ENCODE assay signal across 14 cellular contexts in the genomic region with DNA sequence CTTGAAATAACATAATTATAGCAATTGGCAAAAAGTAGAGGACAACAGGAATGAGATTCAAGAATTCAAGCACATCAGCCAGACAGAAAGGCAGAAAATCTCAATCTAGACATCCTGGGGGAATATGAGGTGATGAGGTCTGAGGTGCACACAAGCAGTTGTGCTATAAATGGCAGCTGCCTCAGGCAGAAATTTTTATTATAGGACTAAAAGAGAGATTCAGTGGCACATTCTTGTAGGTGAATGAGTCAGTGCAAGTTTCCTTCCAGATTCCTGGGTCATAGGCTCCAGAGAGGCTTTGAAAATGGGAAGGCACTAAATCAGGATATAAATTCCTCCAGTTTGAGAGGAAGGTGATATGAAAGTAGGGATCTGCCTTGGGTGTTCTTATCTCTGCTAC.
DNase-seq lines count a peak whose midpoint lies in the region; TF ChIP-seq lines count a peak whose summit lies in the region.
"Had no signal": no experiment of that assay in that cellular context is flagged by ENCODE, and none has a peak within 500 bp of the region (broad histone marks: within the 10 kb centered on the region; RNA-seq: fewer than 3 reads in every experiment).

No MANE protein-coding gene starts in this region.

- H2BK5ac ChIP-seq in mesendoderm (ENCODE audit: low read length): no peak overlapping the region

- no peak overlapping the region for H4K5ac ChIP-seq in mesendoderm (ENCODE audit: low read length)

- TF ChIP-seq CTCF in epithelial cell of esophagus (IDR thresholded peaks at IDR 0.05; ENCODE audit: insufficient read depth, low read depth, low read length, missing control alignments): no peak

- H2BK15ac ChIP-seq in mesendoderm (replicated peaks; ENCODE audit: low read depth): no peak overlapping the region

- H3K4me3 ChIP-seq in epithelial cell of esophagus (ENCODE audit: low read length) (no peak overlapping the region), mesendoderm (ENCODE audit: low read length) (no peak overlapping the region)
- H3K4me3 ChIP-seq: GM12878, GM23248 had no signal

- no peaks in the 10 kb centered on the region for H3K36me3 ChIP-seq in mesendoderm (ENCODE audit: control insufficient read depth, insufficient read depth, low read length)

- no peak overlapping the region for H3K27ac ChIP-seq in mesendoderm (ENCODE audit: low read depth, low read length)
- H3K27ac ChIP-seq: GM23248 had no signal

- DNase-seq in NCI-H2227 treated with DMSO at 0.1 percent for 48 hours (lab: John Stamatoyannopoulos, UW) (peak; percentile 88), epithelial cell of esophagus (ENCODE audit: low read depth) (peak; percentile 11), mesendoderm (peak; percentile 27), NCI-H524 (lab: John Stamatoyannopoulos, UW) (no peak), ACHN (no peak), NCI-H1092 treated with DMSO at 0.1 percent for 48 hours (lab: John Stamatoyannopoulos, UW) (no peak)
- DNase-seq in stimulated activated CD4-positive, alpha-beta T cell treated with anti-CD3 and anti-CD28 coated beads, Interleukin-4, amount 100 ng/mL, for 4 hours: no peak
- DNase-seq: C1 segment of cervical spinal cord; Calu3; CD4-positive, alpha-beta T cell; DMS 273 treated with DMSO at 0.1 percent for 48 hours; DMS79; GM23248 had no signal

- H3K79me1 ChIP-seq in mesendoderm (ENCODE audit: low read length): no peaks in the 10 kb centered on the region

- no peak overlapping the region for H3K9ac ChIP-seq in mesendoderm (ENCODE audit: low read length)
- H3K9ac ChIP-seq: GM23248 had no signal

- no peaks in the 10 kb centered on the region for H3K4me1 ChIP-seq in mesendoderm (ENCODE audit: control insufficient read depth, low read depth, low read length)

- H3K79me2 ChIP-seq in mesendoderm (ENCODE audit: control insufficient read depth, insufficient read depth, low read length): no peaks in the 10 kb centered on the region

- no peak overlapping the region for H3K23ac ChIP-seq in mesendoderm (ENCODE audit: low read length)

- H3K18ac ChIP-seq in mesendoderm (ENCODE audit: low read length): no peak overlapping the region

- H4K8ac ChIP-seq in mesendoderm (ENCODE audit: low read depth, low read length): no peak overlapping the region

- no peaks in the 10 kb centered on the region for H3K27me3 ChIP-seq in mesendoderm (ENCODE audit: insufficient read depth, low read length, poor library complexity)

- H3K56ac ChIP-seq in mesendoderm (ENCODE audit: low read length): no peak overlapping the region

- H3K4me2 ChIP-seq in mesendoderm (ENCODE audit: low read length): no peak overlapping the region

- no peak overlapping the region for H3K4ac ChIP-seq in mesendoderm (ENCODE audit: low read depth, low read length)

- in situ Hi-C loops in ACHN (cut with HindIII; ENCODE audit: low pct_ligation_motif_present, low pct_unique_long_range_greater_than_20kb, low sequenced_read_pairs): no loop called here

- H2AK5ac ChIP-seq in mesendoderm (ENCODE audit: low read length): no peak overlapping the region

- no peak overlapping the region for H2BK120ac ChIP-seq in mesendoderm (ENCODE audit: low read depth, low read length)

Comparison
In these comparisons a context has a peak if more than half of its experiments do, and no peak if none do; other contexts are left out.
1. DNase-seq: peak in NCI-H2227 treated with DMSO at 0.1 percent for 48 hours (single experiment), epithelial cell of esophagus (single experiment) and mesendoderm (single experiment); none in NCI-H524 (0 of 2), stimulated activated CD4-positive, alpha-beta T cell treated with anti-CD3 and anti-CD28 coated beads, Interleukin-4, amount 100 ng/mL, for 4 hours (0 of 2), ACHN (single experiment) and NCI-H1092 treated with DMSO at 0.1 percent for 48 hours (single experiment).